ENCODE assay signal across 8 cellular contexts in genomic region chr20:50260480-50261221, GRCh38.
DNase-seq lines count a peak whose midpoint lies in the region; ATAC-seq lines count a peak whose summit lies in the region.

No MANE protein-coding gene starts in this region.

- no peaks in the 10 kb centered on the region for H3K9me3 Mint-ChIP-seq in stimulated activated naive CD8-positive, alpha-beta T cell treated with anti-CD3 and anti-CD28 coated beads, Interleukin-15, amount 100 ng/mL, for 72 hours

- H3K27ac Mint-ChIP-seq in stimulated activated naive CD8-positive, alpha-beta T cell treated with anti-CD3 and anti-CD28 coated beads, Interleukin-15, amount 100 ng/mL, for 72 hours, result peak overlapping the region; percentile 65 to 82

- intact Hi-C loops in left ventricle myocardium superior (cut with micrococcal nuclease), result loop anchor here (10.0 kb wide), 1 partner anchor 46 kb away; no protein-coding TSS in a partner anchor

- peak; percentile 66 for ATAC-seq in left ventricle myocardium superior
- peak; percentile 72 for ATAC-seq in stimulated activated naive CD8-positive, alpha-beta T cell treated with anti-CD3 and anti-CD28 coated beads, Interleukin-15, amount 100 ng/mL, for 72 hours
- ATAC-seq in GM21390 (IDR thresholded peaks at IDR 0.05; ENCODE audit: unreplicated experiment), result no peak

- peak; percentile 70 for DNase-seq in SIG-M5 treated with dmso at 0.1 percent for 504 hours (lab: John Stamatoyannopoulos, UW; ENCODE audit: unreplicated experiment)
- DNase-seq in SIG-M5 (lab: John Stamatoyannopoulos, UW), result no peak
- peak; percentile 53 for DNase-seq in NOMO-1 treated with dmso at 0.1 percent for 144 hours (lab: John Stamatoyannopoulos, UW; ENCODE audit: unreplicated experiment)
- DNase-seq in left ventricle myocardium superior, result no peak
- DNase-seq in stimulated activated naive CD8-positive, alpha-beta T cell treated with anti-CD3 and anti-CD28 coated beads, Interleukin-15, amount 100 ng/mL, for 72 hours, result no peak
- DNase-seq in NCI-H1694 treated with DMSO at 0.1 percent for 48 hours (lab: John Stamatoyannopoulos, UW), result no peak
- DNase-seq in HuH-7.5 (ENCODE audit: low spot score), result no peak

- H3K4me1 Mint-ChIP-seq in stimulated activated naive CD8-positive, alpha-beta T cell treated with anti-CD3 and anti-CD28 coated beads, Interleukin-15, amount 100 ng/mL, for 72 hours, result peaks cover 27% of the 10 kb centered on the region

- no peaks in the 10 kb centered on the region for H3K27me3 Mint-ChIP-seq in stimulated activated naive CD8-positive, alpha-beta T cell treated with anti-CD3 and anti-CD28 coated beads, Interleukin-15, amount 100 ng/mL, for 72 hours

- peak overlapping the region in 1 of 2 donors; percentile 22 for H3K4me3 Mint-ChIP-seq in stimulated activated naive CD8-positive, alpha-beta T cell treated with anti-CD3 and anti-CD28 coated beads, Interleukin-15, amount 100 ng/mL, for 72 hours

Comparison
In these comparisons a context has a peak if more than half of its experiments do, and no peak if none do; other contexts are left out.
1. DNase-seq: peak in SIG-M5 treated with dmso at 0.1 percent for 504 hours (single experiment) and NOMO-1 treated with dmso at 0.1 percent for 144 hours (single experiment); none in SIG-M5 (single experiment), left ventricle myocardium superior (single experiment), stimulated activated naive CD8-positive, alpha-beta T cell treated with anti-CD3 and anti-CD28 coated beads, Interleukin-15, amount 100 ng/mL, for 72 hours (0 of 2), NCI-H1694 treated with DMSO at 0.1 percent for 48 hours (single experiment) and HuH-7.5 (single experiment).